ENCODE assay signal across 1 cellular context in the genomic region with DNA sequence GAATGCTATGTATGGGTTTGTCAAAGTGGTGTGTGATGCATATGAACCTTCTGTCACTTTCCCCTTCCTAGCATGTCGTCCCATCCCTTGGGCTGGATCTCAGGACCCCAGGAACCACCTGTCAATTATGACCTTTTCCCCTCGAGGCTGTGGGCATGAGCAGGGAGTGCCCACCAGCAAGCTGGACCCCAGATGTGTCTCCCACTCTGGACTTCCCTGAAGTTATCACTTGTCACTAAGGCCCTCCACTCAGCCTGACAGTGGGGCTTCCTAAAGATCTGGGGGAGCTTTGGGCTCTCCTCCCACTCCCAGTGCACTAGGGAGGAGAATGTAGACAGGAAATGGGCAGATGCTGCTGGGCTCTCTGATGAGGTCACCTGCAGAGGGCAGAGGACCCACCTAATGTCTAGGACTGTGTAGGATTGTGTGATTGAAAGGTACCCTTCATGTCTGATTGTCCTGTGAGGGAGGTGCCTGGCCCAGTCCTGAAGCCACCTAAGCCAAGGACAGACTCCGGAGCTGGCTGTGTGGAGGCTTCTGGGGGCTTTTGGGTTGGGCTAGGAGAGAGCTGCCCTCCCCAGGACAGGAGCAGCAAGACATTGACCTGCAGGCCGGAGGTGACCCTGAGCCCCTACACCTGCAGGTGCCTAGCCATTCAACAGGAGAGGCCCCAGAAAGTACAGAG.
TF ChIP-seq lines count a peak whose summit lies in the region.

No MANE protein-coding gene starts in this region.

TF ChIP-seq in GM12878, 131 proteins besides CTCF, POLR2A, EP300 and RAD21 (continued from another document):
- TF ChIP-seq SMC3 (IDR thresholded peaks at IDR 0.05; ENCODE audit: borderline replicate concordance, low read length) = no peak
- TF ChIP-seq ZNF24 (IDR thresholded peaks at IDR 0.05) = no peak
- TF ChIP-seq YBX1 (IDR thresholded peaks at IDR 0.05) = no peak
- TF ChIP-seq, protein P1, sequence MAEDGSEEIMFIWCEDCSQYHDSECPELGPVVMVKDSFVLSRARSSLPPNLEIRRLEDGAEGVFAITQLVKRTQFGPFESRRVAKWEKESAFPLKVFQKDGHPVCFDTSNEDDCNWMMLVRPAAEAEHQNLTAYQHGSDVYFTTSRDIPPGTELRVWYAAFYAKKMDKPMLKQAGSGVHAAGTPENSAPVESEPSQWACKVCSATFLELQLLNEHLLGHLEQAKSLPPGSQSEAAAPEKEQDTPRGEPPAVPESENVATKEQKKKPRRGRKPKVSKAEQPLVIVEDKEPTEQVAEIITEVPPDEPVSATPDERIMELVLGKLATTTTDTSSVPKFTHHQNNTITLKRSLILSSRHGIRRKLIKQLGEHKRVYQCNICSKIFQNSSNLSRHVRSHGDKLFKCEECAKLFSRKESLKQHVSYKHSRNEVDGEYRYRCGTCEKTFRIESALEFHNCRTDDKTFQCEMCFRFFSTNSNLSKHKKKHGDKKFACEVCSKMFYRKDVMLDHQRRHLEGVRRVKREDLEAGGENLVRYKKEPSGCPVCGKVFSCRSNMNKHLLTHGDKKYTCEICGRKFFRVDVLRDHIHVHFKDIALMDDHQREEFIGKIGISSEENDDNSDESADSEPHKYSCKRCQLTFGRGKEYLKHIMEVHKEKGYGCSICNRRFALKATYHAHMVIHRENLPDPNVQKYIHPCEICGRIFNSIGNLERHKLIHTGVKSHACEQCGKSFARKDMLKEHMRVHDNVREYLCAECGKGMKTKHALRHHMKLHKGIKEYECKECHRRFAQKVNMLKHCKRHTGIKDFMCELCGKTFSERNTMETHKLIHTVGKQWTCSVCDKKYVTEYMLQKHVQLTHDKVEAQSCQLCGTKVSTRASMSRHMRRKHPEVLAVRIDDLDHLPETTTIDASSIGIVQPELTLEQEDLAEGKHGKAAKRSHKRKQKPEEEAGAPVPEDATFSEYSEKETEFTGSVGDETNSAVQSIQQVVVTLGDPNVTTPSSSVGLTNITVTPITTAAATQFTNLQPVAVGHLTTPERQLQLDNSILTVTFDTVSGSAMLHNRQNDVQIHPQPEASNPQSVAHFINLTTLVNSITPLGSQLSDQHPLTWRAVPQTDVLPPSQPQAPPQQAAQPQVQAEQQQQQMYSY (CRISPR knock-in tag; IDR thresholded peaks at IDR 0.05) = no peak
- TF ChIP-seq KLF5 (IDR thresholded peaks at IDR 0.05; ENCODE audit: partially characterized antibody) = no peak
- TF ChIP-seq CHD4 (IDR thresholded peaks at IDR 0.05) = no peak
